11 cellular contexts compared by ENCODE assay signal in genomic region chr1:89363196-89363595, GRCh38. TPM values are rescaled to one million over a fixed set of nuclear protein-coding genes. Genes with fewer than 3 reads are reported as not detected.
DNase-seq lines count a peak whose midpoint lies in the region; ATAC-seq and TF ChIP-seq lines count a peak whose summit lies in the region.
"Had no signal": no experiment of that assay in that cellular context is flagged by ENCODE, and none has a peak within 500 bp of the region (broad histone marks: within the 10 kb centered on the region; RNA-seq: fewer than 3 reads in every experiment).

No MANE protein-coding gene starts in this region.

- H3K4me2 ChIP-seq in smooth muscle cell = peak overlapping the region; percentile 6

- CTCF ChIA-PET in activated CD4-positive, alpha-beta T cell treated with anti-CD3 and anti-CD28 coated beads, Interleukin-2, amount 10 ng/mL, durations not matched to agents 7 days and 5 days (lab: Charles Lee) = interaction anchor here (0.6 to 1.9 kb wide), 6 partner anchors 44 to 278 kb away, joined by 3 to 9 read pairs (median 4); no protein-coding TSS in a partner anchor
- CTCF ChIA-PET in T-cell (lab: Charles Lee) = interaction anchor here (0.6 to 1.8 kb wide), 4 partner anchors 277 to 365 kb away, joined by 3 to 6 read pairs (median 4); partner anchors contain the start of gene GBP1 (in 1 of the 2)

- H3K27ac Mint-ChIP-seq in activated CD4-positive, alpha-beta T cell treated with anti-CD3 and anti-CD28 coated beads, Interleukin-2, amount 10 ng/mL, durations not matched to agents 7 days and 5 days = peak overlapping the region; percentile 87
- H3K27ac Mint-ChIP-seq in T-cell = peak overlapping the region; percentile 7 to 70

- WGBS in smooth muscle cell (ENCODE audit: low lambda C conversion rate) = 70% methylated on average over 1 of the region's 1 CpG
- 26% methylated on average over 1 of the region's 1 CpG for WGBS in prostate gland

- H3K36me3 Mint-ChIP-seq in activated CD4-positive, alpha-beta T cell treated with anti-CD3 and anti-CD28 coated beads, Interleukin-2, amount 10 ng/mL, durations not matched to agents 7 days and 5 days (ENCODE audit: low read depth) = peaks cover 7% of the 10 kb centered on the region
- no peaks in the 10 kb centered on the region for H3K36me3 Mint-ChIP-seq in T-cell

- H3K79me2 ChIP-seq in smooth muscle cell (ENCODE audit: low read depth) = no peaks in the 10 kb centered on the region

- H4K20me1 ChIP-seq in smooth muscle cell (ENCODE audit: low read depth) = no peaks in the 10 kb centered on the region

- H3K36me3 ChIP-seq in smooth muscle cell (ENCODE audit: low read depth) = no peaks in the 10 kb centered on the region
- H3K36me3 ChIP-seq in MG63 = no peaks in the 10 kb centered on the region
- no peaks in the 10 kb centered on the region for H3K36me3 ChIP-seq in prostate gland

- DNase-seq in activated CD4-positive, alpha-beta T cell treated with anti-CD3 and anti-CD28 coated beads, Interleukin-2, amount 10 ng/mL, durations not matched to agents 7 days and 5 days = peak; percentile 27
- DNase-seq in activated CD4-positive, alpha-beta T cell treated with anti-CD3 and anti-CD28 coated beads for 4 hours = no peak
- no peak for DNase-seq in T-cell
- no peak for DNase-seq in smooth muscle cell (lab: John Stamatoyannopoulos, UW; ENCODE audit: unreplicated experiment)
- no peak for DNase-seq in MG63
- DNase-seq in prostate gland (ENCODE audit: low spot score) = no peak
- no peak for DNase-seq in SK-N-DZ (ENCODE audit: low spot score)
- DNase-seq: aorta, NCI-H1694 treated with DMSO at 0.1 percent for 48 hours had no signal

- H3K27ac ChIP-seq in smooth muscle cell (ENCODE audit: low read depth) (no peak overlapping the region), prostate gland (no peak overlapping the region)

- H3K4me1 ChIP-seq in smooth muscle cell (ENCODE audit: low read depth) (no peaks in the 10 kb centered on the region), prostate gland (replicated peaks) (no peaks in the 10 kb centered on the region)

- TF ChIP-seq CTCF in smooth muscle cell (IDR thresholded peaks at IDR 0.05; ENCODE audit: borderline replicate concordance, insufficient read depth, poor library complexity, severe bottlenecking) (no peak), prostate gland (IDR thresholded peaks at IDR 0.05) (no peak)

- ATAC-seq in HG02759 (IDR thresholded peaks at IDR 0.05; ENCODE audit: unreplicated experiment) (peak; percentile 89), T-cell (replicated peaks in 1 of 4) (peak in 1 of 4 experiments; percentile 39)

- POLR2A ChIA-PET in activated CD4-positive, alpha-beta T cell treated with anti-CD3 and anti-CD28 coated beads, Interleukin-2, amount 10 ng/mL, durations not matched to agents 7 days and 5 days (lab: Charles Lee) = interaction anchor here (0.5 to 0.7 kb wide), 3 partner anchors 9 to 273 kb away, joined by 3 to 5 read pairs (median 3); no protein-coding TSS in a partner anchor
- POLR2A ChIA-PET in T-cell (lab: Charles Lee) = no interaction called here

- peaks cover 6% of the 10 kb centered on the region for H3K27me3 Mint-ChIP-seq in activated CD4-positive, alpha-beta T cell treated with anti-CD3 and anti-CD28 coated beads, Interleukin-2, amount 10 ng/mL, durations not matched to agents 7 days and 5 days
- no peaks in the 10 kb centered on the region for H3K27me3 Mint-ChIP-seq in T-cell

- peak overlapping the region; percentile 45 for H3K4me3 Mint-ChIP-seq in activated CD4-positive, alpha-beta T cell treated with anti-CD3 and anti-CD28 coated beads, Interleukin-2, amount 10 ng/mL, durations not matched to agents 7 days and 5 days
- H3K4me3 Mint-ChIP-seq in T-cell = no peak overlapping the region

- TF ChIP-seq POLR2A in prostate gland (IDR thresholded peaks at IDR 0.05) = no peak

- H3F3A ChIP-seq in smooth muscle cell (ENCODE audit: low read depth) = no peaks in the 10 kb centered on the region

- H3K4me1 Mint-ChIP-seq in activated CD4-positive, alpha-beta T cell treated with anti-CD3 and anti-CD28 coated beads, Interleukin-2, amount 10 ng/mL, durations not matched to agents 7 days and 5 days = peaks cover 31% of the 10 kb centered on the region
- H3K4me1 Mint-ChIP-seq in T-cell = peaks cover 16 to 20% (median 17%) of the 10 kb centered on the region in 3 donors

- no peaks in the 10 kb centered on the region for H3K9me3 ChIP-seq in smooth muscle cell (replicated peaks; ENCODE audit: low read depth)
- H3K9me3 ChIP-seq in MG63 = no peaks in the 10 kb centered on the region
- H3K9me3 ChIP-seq in prostate gland = no peaks in the 10 kb centered on the region

- intact Hi-C loops in prostate gland (cut with DNase I) = loop anchor here (10.0 kb wide), 1 partner anchor 278 kb away; no protein-coding TSS in a partner anchor

- no peak overlapping the region for H3K9ac ChIP-seq in smooth muscle cell (ENCODE audit: low read depth)

- H3K27me3 ChIP-seq in smooth muscle cell (ENCODE audit: low read depth) (no peaks in the 10 kb centered on the region), MG63 (no peaks in the 10 kb centered on the region), prostate gland (replicated peaks; ENCODE audit: insufficient read depth) (no peaks in the 10 kb centered on the region)

- H3K9me3 Mint-ChIP-seq in activated CD4-positive, alpha-beta T cell treated with anti-CD3 and anti-CD28 coated beads, Interleukin-2, amount 10 ng/mL, durations not matched to agents 7 days and 5 days = no peaks in the 10 kb centered on the region
- no peaks in the 10 kb centered on the region for H3K9me3 Mint-ChIP-seq in T-cell

- H3K4me3 ChIP-seq in smooth muscle cell (no peak overlapping the region), MG63 (no peak overlapping the region), prostate gland (no peak overlapping the region)

- peak overlapping the region; percentile 15 for H2AFZ ChIP-seq in smooth muscle cell (ENCODE audit: low read depth)

RNA-seq across cellular contexts. Expression of gene GBP6, which starts 0.7 kb away (rescaled TPM):
- under 1 TPM; 0.27 to 0.31 TPM for total RNA-seq in activated CD4-positive, alpha-beta T cell treated with anti-CD3 and anti-CD28 coated beads, Interleukin-2, amount 10 ng/mL, durations not matched to agents 7 days and 5 days
- total RNA-seq in T-cell = under 1 TPM in 4 of 5 donors, not detected in 1; 0.13 to 0.83 (median 0.18) TPM
- not detected in 2 replicates for total RNA-seq in smooth muscle cell
- not detected in 2 replicates for polyA plus RNA-seq in smooth muscle cell
- not detected in 2 replicates for total RNA-seq in MG63 (2014; rRNA removed; shearing (Covaris generic); ENCODE audit: low replicate concordance)
- not detected for total RNA-seq in prostate gland
- polyA plus RNA-seq in SK-N-DZ (2014; cell fraction: cytosol; rRNA removed) = not detected in 2 replicates
- polyA plus RNA-seq in SK-N-DZ (2014; cell fraction: nucleus; rRNA removed) = not detected in 2 replicates
- total RNA-seq: aorta, subcutaneous adipose tissue had no signal
